ENCODE assay signal across 8 cellular contexts in the genomic region with DNA sequence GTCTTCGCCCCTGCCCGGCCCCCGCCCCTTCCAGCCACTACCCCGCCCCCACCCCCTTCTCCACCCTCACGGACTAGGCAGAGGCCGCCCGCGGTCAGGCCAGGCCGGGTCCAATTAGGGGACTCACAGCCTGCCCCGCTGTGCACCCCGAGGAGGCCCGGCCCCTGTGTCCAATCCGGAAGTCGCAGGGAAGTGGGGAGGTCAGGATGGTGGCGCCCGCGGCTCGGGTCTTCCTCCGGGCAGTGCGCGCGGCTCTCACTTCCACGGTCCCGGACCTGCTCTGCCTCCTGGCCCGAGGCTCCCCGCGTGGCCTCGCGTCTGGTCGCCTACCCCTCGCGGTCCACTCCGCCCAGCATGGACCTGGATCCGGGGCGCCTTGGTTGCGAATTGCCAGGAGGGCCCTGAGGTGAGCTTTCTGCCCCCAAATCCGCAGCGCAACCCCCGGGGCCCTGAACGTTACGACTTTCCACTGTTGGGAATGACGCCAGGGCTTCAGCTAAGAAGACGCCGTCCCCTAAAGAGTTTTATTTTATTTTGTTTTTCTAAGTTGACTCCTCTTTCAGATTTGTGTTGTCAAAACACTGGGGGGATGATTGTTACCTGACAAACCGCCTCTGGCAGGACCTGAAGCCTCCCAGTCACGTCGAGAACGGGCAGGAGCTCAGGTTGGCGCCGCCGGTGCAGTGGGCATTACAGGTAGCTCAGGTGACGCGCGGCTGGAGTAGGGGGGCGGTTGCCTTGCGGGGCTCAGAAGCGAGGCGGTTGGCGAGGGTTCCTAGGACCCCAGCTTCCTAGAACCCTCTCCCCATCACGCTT. TPM values are rescaled to one million over a fixed set of nuclear protein-coding genes. Genes with fewer than 3 reads are reported as not detected.
DNase-seq lines count a peak whose midpoint lies in the region; ATAC-seq and TF ChIP-seq lines count a peak whose summit lies in the region.

No MANE protein-coding gene starts in this region.

- peaks cover 18% of the 10 kb centered on the region for H3K9me3 Mint-ChIP-seq in glutamatergic neuron (ENCODE audit: unreplicated experiment)
- H3K9me3 Mint-ChIP-seq in activated CD4-positive, alpha-beta T cell treated with anti-CD3 and anti-CD28 coated beads for 36 hours (ENCODE audit: low read depth): no peaks in the 10 kb centered on the region

- peaks cover 32% of the 10 kb centered on the region for H3K27me3 Mint-ChIP-seq in glutamatergic neuron (ENCODE audit: unreplicated experiment)
- H3K27me3 Mint-ChIP-seq in activated CD4-positive, alpha-beta T cell treated with anti-CD3 and anti-CD28 coated beads for 36 hours: peaks cover 53% of the 10 kb centered on the region

- peak overlapping the region; percentile 93 for H3K4me3 Mint-ChIP-seq in glutamatergic neuron (ENCODE audit: unreplicated experiment)
- no peak overlapping the region for H3K4me3 Mint-ChIP-seq in activated CD4-positive, alpha-beta T cell treated with anti-CD3 and anti-CD28 coated beads for 36 hours

- peaks cover 20% of the 10 kb centered on the region for H3K4me1 Mint-ChIP-seq in glutamatergic neuron (ENCODE audit: low read depth, unreplicated experiment)
- H3K4me1 Mint-ChIP-seq in activated CD4-positive, alpha-beta T cell treated with anti-CD3 and anti-CD28 coated beads for 36 hours: peaks cover 22% of the 10 kb centered on the region

- intact Hi-C loops in activated CD4-positive, alpha-beta T cell treated with anti-CD3 and anti-CD28 coated beads for 36 hours (cut with DNase I, micrococcal nuclease): loop anchor here in 1 of 2 experiments (5.0 to 10.0 kb wide), 3 partner anchors 363 to 875 kb away; no protein-coding TSS in a partner anchor

- CTCF ChIA-PET in activated CD4-positive, alpha-beta T cell treated with anti-CD3 and anti-CD28 coated beads for 36 hours (lab: Charles Lee): no interaction called here

- no peak for TF ChIP-seq CTCF in glutamatergic neuron (IDR thresholded peaks at IDR 0.05; ENCODE audit: partially characterized antibody, unreplicated experiment)

- DNase-seq in H4 (ENCODE audit: low spot score) (peak; percentile 27), RKO (ENCODE audit: low spot score) (peak; percentile 65), glutamatergic neuron (no peak), retina (peak; percentile 78), DMS 273 treated with DMSO at 0.1 percent for 48 hours (lab: John Stamatoyannopoulos, UW) (no peak)
- no peak for DNase-seq in stimulated activated CD4-positive, alpha-beta T cell treated with anti-CD3 and anti-CD28 coated beads, Interleukin-4, amount 100 ng/mL, for 1 hour
- DNase-seq in activated CD4-positive, alpha-beta T cell treated with anti-CD3 and anti-CD28 coated beads for 36 hours: no peak

- H3K36me3 Mint-ChIP-seq in glutamatergic neuron (ENCODE audit: unreplicated experiment): peaks cover 5% of the 10 kb centered on the region
- H3K36me3 Mint-ChIP-seq in activated CD4-positive, alpha-beta T cell treated with anti-CD3 and anti-CD28 coated beads for 36 hours (ENCODE audit: low read depth): peaks cover 4% of the 10 kb centered on the region

- POLR2A ChIA-PET in activated CD4-positive, alpha-beta T cell treated with anti-CD3 and anti-CD28 coated beads for 36 hours (lab: Charles Lee): no interaction called here

- H3K27ac Mint-ChIP-seq in glutamatergic neuron (ENCODE audit: unreplicated experiment): peak overlapping the region; percentile 76
- no peak overlapping the region for H3K27ac Mint-ChIP-seq in activated CD4-positive, alpha-beta T cell treated with anti-CD3 and anti-CD28 coated beads for 36 hours

- ATAC-seq in GM21528 (IDR thresholded peaks at IDR 0.05; ENCODE audit: low FRiP score, unreplicated experiment): no peak
- no peak for ATAC-seq in activated CD4-positive, alpha-beta T cell treated with anti-CD3 and anti-CD28 coated beads for 36 hours

RNA-seq across cellular contexts. Expression of a gene that starts 0.8 kb away (rescaled TPM):
- total RNA-seq in H4 (2014; rRNA removed; shearing (Covaris generic)): 0.10 TPM in 1 of 2 replicates, not detected in the other
- 60.7 TPM for total RNA-seq in glutamatergic neuron (ENCODE audit: unreplicated experiment)
- not detected for total RNA-seq in activated CD4-positive, alpha-beta T cell treated with anti-CD3 and anti-CD28 coated beads for 36 hours

Comparison
In these comparisons a context has a peak if more than half of its experiments do, and no peak if none do; other contexts are left out.
1. DNase-seq: peak in H4 (single experiment), RKO (single experiment) and retina (single experiment); none in glutamatergic neuron (single experiment), stimulated activated CD4-positive, alpha-beta T cell treated with anti-CD3 and anti-CD28 coated beads, Interleukin-4, amount 100 ng/mL, for 1 hour (single experiment), activated CD4-positive, alpha-beta T cell treated with anti-CD3 and anti-CD28 coated beads for 36 hours (single experiment) and DMS 273 treated with DMSO at 0.1 percent for 48 hours (single experiment).
2. RNA of a gene that starts 0.8 kb away (total RNA-seq): 60.7 TPM in glutamatergic neuron (single experiment); 0.10 TPM in H4 and not detected in activated CD4-positive, alpha-beta T cell treated with anti-CD3 and anti-CD28 coated beads for 36 hours; every median in the first group is over 10 times any median in the second.